Comparison of ENCODE assay signal across 8 cellular contexts in genomic region chr3:160448845-160449659, GRCh38. TPM values are rescaled to one million over a fixed set of nuclear protein-coding genes. Genes with fewer than 3 reads are reported as not detected.
DNase-seq lines count a peak whose midpoint lies in the region; ATAC-seq and TF ChIP-seq lines count a peak whose summit lies in the region.

No MANE protein-coding gene starts in this region.

- DNase-seq in 8988T: peak; percentile 21
- peak; percentile 48 to 65 (median 51) for DNase-seq in right lobe of liver
- no peak for DNase-seq in thoracic aorta (ENCODE audit: low spot score)
- no peak for DNase-seq in NCI-H2171 treated with DMSO at 0.1 percent for 48 hours (lab: John Stamatoyannopoulos, UW)

- TF ChIP-seq CTCF in OCI-LY1 (IDR thresholded peaks at IDR 0.05; ENCODE audit: low read length) (peak; percentile 17; the same call in 1 of the 2 replicates), right lobe of liver (IDR thresholded peaks at IDR 0.05) (no peak), thoracic aorta (IDR thresholded peaks at IDR 0.05) (no peak)

- peak overlapping the region; percentile 33 for H2AFZ ChIP-seq in OCI-LY1 (ENCODE audit: low read length)

- peaks cover 6% of the 10 kb centered on the region for H3K36me3 Mint-ChIP-seq in dendritic cell treated with granulocyte-macrophage colony-stimulating factor and Interleukin-4, amounts not matched to agents 40 ng/mL and 50 ng/mL, for 4 days (ENCODE audit: low read depth)

- no peaks in the 10 kb centered on the region for H3K27me3 ChIP-seq in OCI-LY1 (ENCODE audit: insufficient read depth, low read length)
- H3K27me3 ChIP-seq in right lobe of liver: no peaks in the 10 kb centered on the region
- no peaks in the 10 kb centered on the region for H3K27me3 ChIP-seq in thoracic aorta (replicated peaks; ENCODE audit: insufficient read depth)

- ATAC-seq in GM18505 (IDR thresholded peaks at IDR 0.05; ENCODE audit: unreplicated experiment) (peak; percentile 34), HG02943 (IDR thresholded peaks at IDR 0.05; ENCODE audit: low read depth, unreplicated experiment) (peak; percentile 40), right lobe of liver (peak in 2 of 4 donors; percentile 43 to 65), thoracic aorta (ENCODE audit: insufficient number of reproducible peaks, low FRiP score, low read depth) (peak; percentile 56)

- peak overlapping the region; percentile 88 for H3K27ac ChIP-seq in OCI-LY1 (ENCODE audit: low read depth, low read length, poor library complexity, severe bottlenecking)
- peak overlapping the region in 1 of 3 donors; percentile 36 for H3K27ac ChIP-seq in right lobe of liver
- peak overlapping the region; percentile 68 to 70 for H3K27ac ChIP-seq in thoracic aorta

- no peaks in the 10 kb centered on the region for H3K9me3 Mint-ChIP-seq in dendritic cell treated with granulocyte-macrophage colony-stimulating factor and Interleukin-4, amounts not matched to agents 40 ng/mL and 50 ng/mL, for 4 days

- peak overlapping the region; percentile 90 for H3K4me3 Mint-ChIP-seq in dendritic cell treated with granulocyte-macrophage colony-stimulating factor and Interleukin-4, amounts not matched to agents 40 ng/mL and 50 ng/mL, for 4 days

- H3K9me2 ChIP-seq in OCI-LY1 (ENCODE audit: low read depth, low read length): no peaks in the 10 kb centered on the region

- H3K4me1 ChIP-seq in OCI-LY1 (ENCODE audit: insufficient read depth, low read length, severe bottlenecking) (peaks cover 26% of the 10 kb centered on the region), right lobe of liver (peaks cover 0 to 5% (median 0%) of the 10 kb centered on the region in 4 donors), thoracic aorta (ENCODE audit: control insufficient read depth in 1 of 2, low read depth in 2 of 2) (peaks cover 0 to 26% of the 10 kb centered on the region in 2 donors)

- peak overlapping the region; percentile 93 for H3K4me3 ChIP-seq in OCI-LY1 (ENCODE audit: low read depth, low read length, poor library complexity, severe bottlenecking)
- peak overlapping the region; percentile 32 to 55 (median 38) for H3K4me3 ChIP-seq in right lobe of liver
- H3K4me3 ChIP-seq in thoracic aorta: peak overlapping the region; percentile 77

- peaks cover 20% of the 10 kb centered on the region for H3K4me1 Mint-ChIP-seq in dendritic cell treated with granulocyte-macrophage colony-stimulating factor and Interleukin-4, amounts not matched to agents 40 ng/mL and 50 ng/mL, for 4 days (ENCODE audit: low read depth)

- intact Hi-C loops in dendritic cell treated with granulocyte-macrophage colony-stimulating factor and Interleukin-4, amounts not matched to agents 40 ng/mL and 50 ng/mL, for 4 days (cut with micrococcal nuclease): loop anchor here (5.0 kb wide), 2 partner anchors 47 to 113 kb away; no protein-coding TSS in a partner anchor
- intact Hi-C loops in right lobe of liver (cut with DNase I): no loop called here

- no peaks in the 10 kb centered on the region for H4K20me1 ChIP-seq in OCI-LY1 (ENCODE audit: insufficient read depth, low read length)

- peak overlapping the region; percentile 82 for H3K4me2 ChIP-seq in OCI-LY1 (ENCODE audit: low read length)

- no peaks in the 10 kb centered on the region for H3F3A ChIP-seq in OCI-LY1 (ENCODE audit: insufficient read depth, low read length)

- peaks cover 37% of the 10 kb centered on the region for H3K36me3 ChIP-seq in OCI-LY1 (ENCODE audit: insufficient read depth, low read length)
- H3K36me3 ChIP-seq in right lobe of liver: no peaks in the 10 kb centered on the region
- H3K36me3 ChIP-seq in thoracic aorta: no peaks in the 10 kb centered on the region

- H3K27me3 Mint-ChIP-seq in dendritic cell treated with granulocyte-macrophage colony-stimulating factor and Interleukin-4, amounts not matched to agents 40 ng/mL and 50 ng/mL, for 4 days: peaks cover 6% of the 10 kb centered on the region

- H3K79me2 ChIP-seq in OCI-LY1 (ENCODE audit: insufficient read depth, low read length): peaks cover 50% of the 10 kb centered on the region

- TF ChIP-seq POLR2A in GM18505 (IDR thresholded peaks at IDR 0.05; ENCODE audit: borderline replicate concordance, extremely low read depth, insufficient read depth, insufficient read length) (no peak), right lobe of liver (IDR thresholded peaks at IDR 0.05) (no peak)

- H3K9ac ChIP-seq in OCI-LY1 (ENCODE audit: low read length): peak overlapping the region; percentile 95

- WGBS in right lobe of liver (ENCODE audit: insufficient coverage, low coverage, low lambda C conversion rate, missing lambda C conversion rate): 7% methylated on average over 21 of the region's 26 CpGs

- peak overlapping the region; percentile 88 for H3K27ac Mint-ChIP-seq in dendritic cell treated with granulocyte-macrophage colony-stimulating factor and Interleukin-4, amounts not matched to agents 40 ng/mL and 50 ng/mL, for 4 days

- no peaks in the 10 kb centered on the region for H3K9me3 ChIP-seq in OCI-LY1 (ENCODE audit: low read length)
- H3K9me3 ChIP-seq in right lobe of liver: no peaks in the 10 kb centered on the region
- no peaks in the 10 kb centered on the region for H3K9me3 ChIP-seq in thoracic aorta

RNA-seq across cellular contexts. Expression of gene TRIM59, which starts 0.5 kb away (rescaled TPM):
- total RNA-seq in right lobe of liver (under 1 TPM; 0.07 to 0.56 (median 0.31) TPM), thoracic aorta (1 to 10 TPM; 4.1 to 5.3 TPM)

RNA-seq across cellular contexts. Expression of gene SMC4, which starts 49.6 kb away (rescaled TPM):
- total RNA-seq in right lobe of liver: 10 to 100 TPM; 11.3 to 26.7 (median 18.1) TPM
- 10 to 100 TPM; 70.2 to 97.2 TPM for total RNA-seq in thoracic aorta

RNA-seq across cellular contexts. Expression of gene IFT80, which starts 50.0 kb away (rescaled TPM):
- total RNA-seq in right lobe of liver (10 to 100 TPM in 2 of 6 experiments, 1 to 10 TPM in 4; 6.7 to 13.7 (median 8.5) TPM), thoracic aorta (10 to 100 TPM; 44.1 to 61.4 TPM)

Comparison
In these comparisons a context has a peak if more than half of its experiments do, and no peak if none do; other contexts are left out.
1. DNase-seq: peak in 8988T (single experiment) and right lobe of liver (3 of 3); none in thoracic aorta (single experiment) and NCI-H2171 treated with DMSO at 0.1 percent for 48 hours (single experiment).
2. H3K4me3 ChIP-seq: peak in every context shown above with its lines; median percentile 93 in OCI-LY1; 77 in thoracic aorta; 38 in right lobe of liver.